In genomic region chr15:50718700-50719125, GRCh38 we compare ENCODE assay signal across 1 cellular context.
TF ChIP-seq lines count a peak whose summit lies in the region.

No MANE protein-coding gene starts in this region.

TF ChIP-seq in HepG2, 621 proteins besides CTCF, POLR2A, EP300 and RAD21 (continued from another document and continues in another):
- TF ChIP-seq, protein P1, sequence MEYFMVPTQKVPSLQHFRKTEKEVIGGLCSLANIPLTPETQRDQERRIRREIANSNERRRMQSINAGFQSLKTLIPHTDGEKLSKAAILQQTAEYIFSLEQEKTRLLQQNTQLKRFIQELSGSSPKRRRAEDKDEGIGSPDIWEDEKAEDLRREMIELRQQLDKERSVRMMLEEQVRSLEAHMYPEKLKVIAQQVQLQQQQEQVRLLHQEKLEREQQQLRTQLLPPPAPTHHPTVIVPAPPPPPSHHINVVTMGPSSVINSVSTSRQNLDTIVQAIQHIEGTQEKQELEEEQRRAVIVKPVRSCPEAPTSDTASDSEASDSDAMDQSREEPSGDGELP (IDR thresholded peaks at IDR 0.05; ENCODE audit: borderline replicate concordance, low read depth): no peak
- TF ChIP-seq PPARG (CRISPR knock-in tag; conservative IDR thresholded peaks at IDR 0.05) (peak; percentile 54), ZNF256 (CRISPR knock-in tag; conservative IDR thresholded peaks at IDR 0.05) (no peak), POLR2AphosphoS2 (IDR thresholded peaks at IDR 0.05; ENCODE audit: low read depth, low read length) (no peak), ZNF296 (CRISPR knock-in tag; conservative IDR thresholded peaks at IDR 0.05) (no peak), ZFY (CRISPR knock-in tag; IDR thresholded peaks at IDR 0.05) (no peak), HDAC2 (CRISPR knock-in tag; IDR thresholded peaks at IDR 0.05) (peak; percentile 87), ZNF737 (CRISPR knock-in tag; IDR thresholded peaks at IDR 0.05; ENCODE audit: borderline replicate concordance) (no peak), ESRRA (CRISPR knock-in tag; IDR thresholded peaks at IDR 0.05; ENCODE audit: low read depth) (0 out of 2 replicates have a peak, but pooled peaks have one; percentile 20), ZNF101 (CRISPR knock-in tag; IDR thresholded peaks at IDR 0.05; ENCODE audit: borderline replicate concordance, low read depth) (no peak), ZNF746 (CRISPR knock-in tag; IDR thresholded peaks at IDR 0.05) (peak; percentile 42; the same call in 1 of the 2 replicates), MIER3 (CRISPR knock-in tag; IDR thresholded peaks at IDR 0.05; ENCODE audit: borderline replicate concordance) (peak; percentile 90), RFXAP (CRISPR knock-in tag; IDR thresholded peaks at IDR 0.05; ENCODE audit: borderline replicate concordance) (0 out of 2 replicates have a peak, but pooled peaks have one; percentile 30), ZNF563 (CRISPR knock-in tag; IDR thresholded peaks at IDR 0.05) (no peak), FOXP4 (CRISPR knock-in tag; IDR thresholded peaks at IDR 0.05) (peak; percentile 74), KDM4B (CRISPR knock-in tag; IDR thresholded peaks at IDR 0.05) (no peak), JUND (CRISPR knock-in tag; IDR thresholded peaks at IDR 0.05) (no peak), SKI (IDR thresholded peaks at IDR 0.05; ENCODE audit: partially characterized antibody) (peak; percentile 54), SP5 (CRISPR knock-in tag; IDR thresholded peaks at IDR 0.05; ENCODE audit: borderline replicate concordance, low read depth) (peak; percentile 26; the same call in 1 of the 2 replicates), TBL1XR1 (IDR thresholded peaks at IDR 0.05; ENCODE audit: borderline replicate concordance, low read length, partially characterized antibody) (no peak), ZNF576 (CRISPR knock-in tag; IDR thresholded peaks at IDR 0.05) (no peak), ZNF703 (CRISPR knock-in tag; IDR thresholded peaks at IDR 0.05; ENCODE audit: borderline replicate concordance) (no peak), REPIN1 (CRISPR knock-in tag; IDR thresholded peaks at IDR 0.05; ENCODE audit: borderline replicate concordance, low read depth) (peak; percentile 71; the same call in 1 of the 2 replicates), FIP1L1 (IDR thresholded peaks at IDR 0.05; ENCODE audit: borderline replicate concordance, insufficient read depth, low read depth, low read length) (no peak), ZFX (CRISPR knock-in tag; IDR thresholded peaks at IDR 0.05; ENCODE audit: low read depth) (no peak), RXRA (CRISPR knock-in tag; IDR thresholded peaks at IDR 0.05) (peak; percentile 77; the same call in 1 of the 2 replicates), PLRG1 (conservative IDR thresholded peaks at IDR 0.05) (no peak), HMG20A (CRISPR knock-in tag; IDR thresholded peaks at IDR 0.05; ENCODE audit: borderline replicate concordance) (peak; percentile 96), NONO (IDR thresholded peaks at IDR 0.05) (no peak), NONO (CRISPR knock-in tag; conservative IDR thresholded peaks at IDR 0.05) (no peak), YEATS4 (CRISPR knock-in tag; IDR thresholded peaks at IDR 0.05; ENCODE audit: borderline replicate concordance) (peak; percentile 71), MEIS2 (CRISPR knock-in tag; IDR thresholded peaks at IDR 0.05) (peak; percentile 85), ZNF230 (CRISPR knock-in tag; IDR thresholded peaks at IDR 0.05) (no peak), TARDBP (CRISPR knock-in tag; IDR thresholded peaks at IDR 0.05) (peak; percentile 53; the same call in 1 of the 2 replicates), PHF8 (CRISPR knock-in tag; IDR thresholded peaks at IDR 0.05) (no peak), MED8 (CRISPR knock-in tag; IDR thresholded peaks at IDR 0.05; ENCODE audit: insufficient replicate concordance) (no peak), ZNF644 (CRISPR knock-in tag; IDR thresholded peaks at IDR 0.05; ENCODE audit: low read depth) (peak; percentile 96), ZNF660 (CRISPR knock-in tag; IDR thresholded peaks at IDR 0.05; ENCODE audit: borderline replicate concordance, low read depth) (no peak), SMAD3 (CRISPR knock-in tag; IDR thresholded peaks at IDR 0.05) (peak; percentile 75), CBX2 (IDR thresholded peaks at IDR 0.05; ENCODE audit: low read depth, low read length) (no peak), CBX2 (CRISPR knock-in tag; IDR thresholded peaks at IDR 0.05; ENCODE audit: low read depth) (no peak), LRRFIP1 (CRISPR knock-in tag; conservative IDR thresholded peaks at IDR 0.05) (no peak), CREM (IDR thresholded peaks at IDR 0.05) (peak; percentile 78), CREM (CRISPR knock-in tag; IDR thresholded peaks at IDR 0.05) (no peak), DMAP1 (CRISPR knock-in tag; IDR thresholded peaks at IDR 0.05) (0 out of 2 replicates have a peak, but pooled peaks have one; percentile 27), ZBTB25 (CRISPR knock-in tag; IDR thresholded peaks at IDR 0.05) (peak; percentile 88), PHF21A (CRISPR knock-in tag; IDR thresholded peaks at IDR 0.05) (peak; percentile 48; the same call in 1 of the 2 replicates), NFKB2 (CRISPR knock-in tag; IDR thresholded peaks at IDR 0.05; ENCODE audit: borderline replicate concordance) (no peak)
- TF ChIP-seq, protein P2, sequence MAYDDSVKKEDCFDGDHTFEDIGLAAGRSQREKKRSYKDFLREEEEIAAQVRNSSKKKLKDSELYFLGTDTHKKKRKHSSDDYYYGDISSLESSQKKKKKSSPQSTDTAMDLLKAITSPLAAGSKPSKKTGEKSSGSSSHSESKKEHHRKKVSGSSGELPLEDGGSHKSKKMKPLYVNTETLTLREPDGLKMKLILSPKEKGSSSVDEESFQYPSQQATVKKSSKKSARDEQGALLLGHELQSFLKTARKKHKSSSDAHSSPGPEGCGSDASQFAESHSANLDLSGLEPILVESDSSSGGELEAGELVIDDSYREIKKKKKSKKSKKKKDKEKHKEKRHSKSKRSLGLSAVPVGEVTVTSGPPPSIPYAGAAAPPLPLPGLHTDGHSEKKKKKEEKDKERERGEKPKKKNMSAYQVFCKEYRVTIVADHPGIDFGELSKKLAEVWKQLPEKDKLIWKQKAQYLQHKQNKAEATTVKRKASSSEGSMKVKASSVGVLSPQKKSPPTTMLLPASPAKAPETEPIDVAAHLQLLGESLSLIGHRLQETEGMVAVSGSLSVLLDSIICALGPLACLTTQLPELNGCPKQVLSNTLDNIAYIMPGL (CRISPR knock-in tag; IDR thresholded peaks at IDR 0.05; ENCODE audit: borderline replicate concordance in 1 of 2, low read depth in 1 of 2): 0 out of 4 replicates have a peak, but pooled peaks of 1 of the 2 experiments have one; percentile 24
- TF ChIP-seq, protein P3, sequence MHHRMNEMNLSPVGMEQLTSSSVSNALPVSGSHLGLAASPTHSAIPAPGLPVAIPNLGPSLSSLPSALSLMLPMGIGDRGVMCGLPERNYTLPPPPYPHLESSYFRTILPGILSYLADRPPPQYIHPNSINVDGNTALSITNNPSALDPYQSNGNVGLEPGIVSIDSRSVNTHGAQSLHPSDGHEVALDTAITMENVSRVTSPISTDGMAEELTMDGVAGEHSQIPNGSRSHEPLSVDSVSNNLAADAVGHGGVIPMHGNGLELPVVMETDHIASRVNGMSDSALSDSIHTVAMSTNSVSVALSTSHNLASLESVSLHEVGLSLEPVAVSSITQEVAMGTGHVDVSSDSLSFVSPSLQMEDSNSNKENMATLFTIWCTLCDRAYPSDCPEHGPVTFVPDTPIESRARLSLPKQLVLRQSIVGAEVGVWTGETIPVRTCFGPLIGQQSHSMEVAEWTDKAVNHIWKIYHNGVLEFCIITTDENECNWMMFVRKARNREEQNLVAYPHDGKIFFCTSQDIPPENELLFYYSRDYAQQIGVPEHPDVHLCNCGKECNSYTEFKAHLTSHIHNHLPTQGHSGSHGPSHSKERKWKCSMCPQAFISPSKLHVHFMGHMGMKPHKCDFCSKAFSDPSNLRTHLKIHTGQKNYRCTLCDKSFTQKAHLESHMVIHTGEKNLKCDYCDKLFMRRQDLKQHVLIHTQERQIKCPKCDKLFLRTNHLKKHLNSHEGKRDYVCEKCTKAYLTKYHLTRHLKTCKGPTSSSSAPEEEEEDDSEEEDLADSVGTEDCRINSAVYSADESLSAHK (CRISPR knock-in tag; IDR thresholded peaks at IDR 0.05; ENCODE audit: borderline replicate concordance): no peak
- TF ChIP-seq, protein P4, sequence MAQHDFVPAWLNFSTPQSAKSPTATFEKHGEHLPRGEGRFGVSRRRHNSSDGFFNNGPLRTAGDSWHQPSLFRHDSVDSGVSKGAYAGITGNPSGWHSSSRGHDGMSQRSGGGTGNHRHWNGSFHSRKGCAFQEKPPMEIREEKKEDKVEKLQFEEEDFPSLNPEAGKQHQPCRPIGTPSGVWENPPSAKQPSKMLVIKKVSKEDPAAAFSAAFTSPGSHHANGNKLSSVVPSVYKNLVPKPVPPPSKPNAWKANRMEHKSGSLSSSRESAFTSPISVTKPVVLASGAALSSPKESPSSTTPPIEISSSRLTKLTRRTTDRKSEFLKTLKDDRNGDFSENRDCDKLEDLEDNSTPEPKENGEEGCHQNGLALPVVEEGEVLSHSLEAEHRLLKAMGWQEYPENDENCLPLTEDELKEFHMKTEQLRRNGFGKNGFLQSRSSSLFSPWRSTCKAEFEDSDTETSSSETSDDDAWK (CRISPR knock-in tag; IDR thresholded peaks at IDR 0.05): no peak
- TF ChIP-seq, protein P5, sequence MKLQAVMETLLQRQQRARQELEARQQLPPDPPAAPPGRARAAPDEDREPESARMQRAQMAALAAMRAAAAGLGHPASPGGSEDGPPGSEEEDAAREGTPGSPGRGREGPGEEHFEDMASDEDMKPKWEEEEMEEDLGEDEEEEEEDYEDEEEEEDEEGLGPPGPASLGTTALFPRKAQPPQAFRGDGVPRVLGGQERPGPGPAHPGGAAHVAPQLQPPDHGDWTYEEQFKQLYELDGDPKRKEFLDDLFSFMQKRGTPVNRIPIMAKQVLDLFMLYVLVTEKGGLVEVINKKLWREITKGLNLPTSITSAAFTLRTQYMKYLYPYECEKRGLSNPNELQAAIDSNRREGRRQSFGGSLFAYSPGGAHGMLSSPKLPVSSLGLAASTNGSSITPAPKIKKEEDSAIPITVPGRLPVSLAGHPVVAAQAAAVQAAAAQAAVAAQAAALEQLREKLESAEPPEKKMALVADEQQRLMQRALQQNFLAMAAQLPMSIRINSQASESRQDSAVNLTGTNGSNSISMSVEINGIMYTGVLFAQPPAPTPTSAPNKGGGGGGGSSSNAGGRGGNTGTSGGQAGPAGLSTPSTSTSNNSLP (IDR thresholded peaks at IDR 0.05; ENCODE audit: low read depth, low read length): peak; percentile 69
- TF ChIP-seq, protein P6, sequence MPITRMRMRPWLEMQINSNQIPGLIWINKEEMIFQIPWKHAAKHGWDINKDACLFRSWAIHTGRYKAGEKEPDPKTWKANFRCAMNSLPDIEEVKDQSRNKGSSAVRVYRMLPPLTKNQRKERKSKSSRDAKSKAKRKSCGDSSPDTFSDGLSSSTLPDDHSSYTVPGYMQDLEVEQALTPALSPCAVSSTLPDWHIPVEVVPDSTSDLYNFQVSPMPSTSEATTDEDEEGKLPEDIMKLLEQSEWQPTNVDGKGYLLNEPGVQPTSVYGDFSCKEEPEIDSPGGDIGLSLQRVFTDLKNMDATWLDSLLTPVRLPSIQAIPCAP (CRISPR knock-in tag; IDR thresholded peaks at IDR 0.05; ENCODE audit: low read depth): no peak
